In the genomic region with DNA sequence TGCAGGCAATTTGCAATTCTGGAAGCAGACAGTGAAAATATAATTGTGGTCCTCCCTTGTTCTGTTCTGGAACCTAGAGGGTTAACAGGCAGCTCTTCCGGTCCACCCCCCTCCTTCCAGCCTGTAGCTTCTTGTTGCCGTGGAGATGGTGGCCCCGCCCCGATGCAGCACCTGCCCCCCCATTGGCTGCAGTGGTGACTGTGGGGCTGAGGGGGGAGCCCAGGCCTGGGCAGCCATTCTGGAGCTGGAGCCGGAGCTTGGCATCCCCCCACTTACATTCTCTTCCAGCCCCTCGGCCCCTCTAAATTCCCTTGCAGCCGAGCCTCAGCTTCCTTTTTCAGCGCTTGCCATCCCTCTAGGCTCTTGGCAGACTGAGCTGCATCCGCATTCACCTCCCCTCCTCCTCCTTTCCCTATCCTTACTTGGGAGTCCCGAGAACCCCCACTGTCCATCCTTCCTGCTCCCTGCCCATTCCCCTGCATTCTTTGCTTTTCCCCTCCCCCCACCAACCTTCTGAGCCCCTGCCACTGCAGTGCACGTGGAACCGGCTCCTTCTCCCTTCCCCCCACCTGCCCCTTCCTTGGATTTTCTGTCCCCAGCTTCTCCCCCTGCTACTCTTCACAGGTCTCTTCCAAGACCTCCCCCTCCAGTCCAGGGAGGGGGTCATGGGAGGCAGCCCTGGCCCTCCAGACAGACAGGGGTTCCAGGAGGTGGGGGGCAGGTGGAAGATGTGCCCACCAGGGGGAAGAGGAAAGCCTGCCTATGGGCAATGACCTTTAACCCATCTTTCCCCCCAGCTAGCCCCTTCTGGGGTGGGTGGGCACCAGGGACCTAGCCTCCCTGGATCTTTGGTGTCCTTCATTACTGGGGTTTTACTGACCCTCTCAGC, we compare ENCODE assay signal across 8 cellular contexts. TPM values are rescaled to one million over a fixed set of nuclear protein-coding genes. Genes with fewer than 3 reads are reported as not detected.
DNase-seq lines count a peak whose midpoint lies in the region; ATAC-seq, FAIRE-seq and TF ChIP-seq lines count a peak whose summit lies in the region.

No MANE protein-coding gene starts in this region.

- H3K36me3 ChIP-seq in muscle layer of colon (ENCODE audit: insufficient read depth, low read length): peaks cover 13% of the 10 kb centered on the region

- WGBS in A549 (ENCODE audit: missing lambda C conversion rate): 13% methylated on average over 7 of the region's 12 CpGs

- no peak for TF ChIP-seq POLR2A in A549 (IDR thresholded peaks at IDR 0.05; ENCODE audit: low read length)

- H3K27me3 ChIP-seq in muscle layer of colon (ENCODE audit: control insufficient read depth in 1 of 2, insufficient read depth in 2 of 2, low read length in 2 of 2): no peaks in the 10 kb centered on the region

- TF ChIP-seq RAD21 in A549 (conservative IDR thresholded peaks at IDR 0.05 in 1 of 2, IDR thresholded peaks at IDR 0.05 in 1 of 2): no peak

- ATAC-seq in A549 (peak in 1 of 2 experiments; percentile 71; a peak in 3 of 6 replicates), GM18511 (IDR thresholded peaks at IDR 0.05; ENCODE audit: unreplicated experiment) (peak; percentile 64), GM21576 (IDR thresholded peaks at IDR 0.05; ENCODE audit: unreplicated experiment) (no peak)

- CTCF ChIA-PET in A549 (lab: Yijun Ruan, JAX): interaction anchor here (0.6 kb wide), 1 partner anchor 33 kb away, joined by 3 read pairs; no protein-coding TSS in a partner anchor

- H3K9me3 ChIP-seq in A549 (no peaks in the 10 kb centered on the region), muscle layer of colon (ENCODE audit: low read length) (no peaks in the 10 kb centered on the region)

- H3K4me1 ChIP-seq in A549: peaks cover 39% of the 10 kb centered on the region
- H3K4me1 ChIP-seq in muscle layer of colon (ENCODE audit: insufficient read depth, low read length): peaks cover 62% of the 10 kb centered on the region

- POLR2A ChIA-PET in A549 (lab: Yijun Ruan, JAX): interaction anchor here (0.7 to 2.7 kb wide), 3 partner anchors 11 to 190 kb away, joined by 3 to 11 read pairs (median 3); a partner anchor contains a TSS

- H3K27ac ChIP-seq in A549 (peak overlapping the region; percentile 38 to 80; a peak in 4 of 6 replicates), muscle layer of colon (ENCODE audit: low read depth, low read length) (peak overlapping the region; percentile 82)

- no peak for TF ChIP-seq CTCF in A549 (IDR thresholded peaks at IDR 0.05)

- H3K4me2 ChIP-seq in A549: peak overlapping the region; percentile 68

- no peak for FAIRE-seq in A549 (lab: Jason Lieb, UNC)

- peak overlapping the region; percentile 15 for H3K9ac ChIP-seq in muscle layer of colon (ENCODE audit: low read length)

- TF ChIP-seq EP300 in A549 (IDR thresholded peaks at IDR 0.05): no peak

- H3K4me3 ChIP-seq in A549 (peak overlapping the region; percentile 12; the same call in 2 of the 3 replicates), muscle layer of colon (ENCODE audit: low read depth in 1 of 2, low read length in 2 of 2) (peak overlapping the region in 1 of 2 donors; percentile 32)

- DNase-seq in A549 (ENCODE audit: low read depth in 1 of 2, low spot score in 1 of 2) (peak; percentile 62 to 81), NCI-H2227 treated with DMSO at 0.1 percent for 48 hours (lab: John Stamatoyannopoulos, UW) (peak; percentile 85)
- peak; percentile 71 for DNase-seq in activated CD4-positive, alpha-beta T cell treated with anti-CD3 and anti-CD28 coated beads, Interleukin-2, amount 50 U/mL, for 4 hours
- peak; percentile 80 for DNase-seq in effector CD8-positive, alpha-beta T cell (lab: John Stamatoyannopoulos, UW)
- DNase-seq in stimulated activated naive CD4-positive, alpha-beta T cell treated with Interleukin-2 at 50 U/mL for 16 hours (lab: John Stamatoyannopoulos, UW): peak; percentile 66

TF ChIP-seq in A549, 52 proteins besides CTCF, POLR2A, EP300 and RAD21:
- TF ChIP-seq TFCP2L1 (CRISPR knock-in tag; IDR thresholded peaks at IDR 0.05) (no peak), FOXS1 (CRISPR knock-in tag; IDR thresholded peaks at IDR 0.05) (no peak), POLR2AphosphoS2 (conservative IDR thresholded peaks at IDR 0.05; ENCODE audit: low read length) (no peak), HOXB13 (CRISPR knock-in tag; IDR thresholded peaks at IDR 0.05; ENCODE audit: low read depth) (no peak), ZSCAN20 (CRISPR knock-in tag; IDR thresholded peaks at IDR 0.05) (no peak), SMC3 (IDR thresholded peaks at IDR 0.05) (no peak)
- TF ChIP-seq, protein P1, sequence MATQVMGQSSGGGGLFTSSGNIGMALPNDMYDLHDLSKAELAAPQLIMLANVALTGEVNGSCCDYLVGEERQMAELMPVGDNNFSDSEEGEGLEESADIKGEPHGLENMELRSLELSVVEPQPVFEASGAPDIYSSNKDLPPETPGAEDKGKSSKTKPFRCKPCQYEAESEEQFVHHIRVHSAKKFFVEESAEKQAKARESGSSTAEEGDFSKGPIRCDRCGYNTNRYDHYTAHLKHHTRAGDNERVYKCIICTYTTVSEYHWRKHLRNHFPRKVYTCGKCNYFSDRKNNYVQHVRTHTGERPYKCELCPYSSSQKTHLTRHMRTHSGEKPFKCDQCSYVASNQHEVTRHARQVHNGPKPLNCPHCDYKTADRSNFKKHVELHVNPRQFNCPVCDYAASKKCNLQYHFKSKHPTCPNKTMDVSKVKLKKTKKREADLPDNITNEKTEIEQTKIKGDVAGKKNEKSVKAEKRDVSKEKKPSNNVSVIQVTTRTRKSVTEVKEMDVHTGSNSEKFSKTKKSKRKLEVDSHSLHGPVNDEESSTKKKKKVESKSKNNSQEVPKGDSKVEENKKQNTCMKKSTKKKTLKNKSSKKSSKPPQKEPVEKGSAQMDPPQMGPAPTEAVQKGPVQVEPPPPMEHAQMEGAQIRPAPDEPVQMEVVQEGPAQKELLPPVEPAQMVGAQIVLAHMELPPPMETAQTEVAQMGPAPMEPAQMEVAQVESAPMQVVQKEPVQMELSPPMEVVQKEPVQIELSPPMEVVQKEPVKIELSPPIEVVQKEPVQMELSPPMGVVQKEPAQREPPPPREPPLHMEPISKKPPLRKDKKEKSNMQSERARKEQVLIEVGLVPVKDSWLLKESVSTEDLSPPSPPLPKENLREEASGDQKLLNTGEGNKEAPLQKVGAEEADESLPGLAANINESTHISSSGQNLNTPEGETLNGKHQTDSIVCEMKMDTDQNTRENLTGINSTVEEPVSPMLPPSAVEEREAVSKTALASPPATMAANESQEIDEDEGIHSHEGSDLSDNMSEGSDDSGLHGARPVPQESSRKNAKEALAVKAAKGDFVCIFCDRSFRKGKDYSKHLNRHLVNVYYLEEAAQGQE (IDR thresholded peaks at IDR 0.05): no peak
- TF ChIP-seq, protein P2, sequence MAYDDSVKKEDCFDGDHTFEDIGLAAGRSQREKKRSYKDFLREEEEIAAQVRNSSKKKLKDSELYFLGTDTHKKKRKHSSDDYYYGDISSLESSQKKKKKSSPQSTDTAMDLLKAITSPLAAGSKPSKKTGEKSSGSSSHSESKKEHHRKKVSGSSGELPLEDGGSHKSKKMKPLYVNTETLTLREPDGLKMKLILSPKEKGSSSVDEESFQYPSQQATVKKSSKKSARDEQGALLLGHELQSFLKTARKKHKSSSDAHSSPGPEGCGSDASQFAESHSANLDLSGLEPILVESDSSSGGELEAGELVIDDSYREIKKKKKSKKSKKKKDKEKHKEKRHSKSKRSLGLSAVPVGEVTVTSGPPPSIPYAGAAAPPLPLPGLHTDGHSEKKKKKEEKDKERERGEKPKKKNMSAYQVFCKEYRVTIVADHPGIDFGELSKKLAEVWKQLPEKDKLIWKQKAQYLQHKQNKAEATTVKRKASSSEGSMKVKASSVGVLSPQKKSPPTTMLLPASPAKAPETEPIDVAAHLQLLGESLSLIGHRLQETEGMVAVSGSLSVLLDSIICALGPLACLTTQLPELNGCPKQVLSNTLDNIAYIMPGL (CRISPR knock-in tag; IDR thresholded peaks at IDR 0.05; ENCODE audit: borderline replicate concordance): no peak

RNA-seq across cellular contexts. Expression of a gene that starts 11.4 kb away (rescaled TPM):
- 2.2 and 3.6 TPM in 2 replicates for polyA plus RNA-seq in A549 (2011; rRNA removed)
- polyA plus RNA-seq in A549 (2012; cell fraction: cytosol; rRNA removed): 3.3 and 4.1 TPM in 2 replicates
- polyA plus RNA-seq in A549 (2012; cell fraction: nucleus; rRNA removed): 15.8 and 16.4 TPM in 2 replicates
- 6.9 to 10.8 TPM (median 9.2 TPM) in 3 replicates for polyA plus RNA-seq in A549 (2017; fragmentation: RNase III; extraction: RNeasy Plus Mini Kit Qiagen cat#74134 plus additional on column Dnase treatment)
- polyA minus RNA-seq in A549 (2011; rRNA and poly(A)+ RNA removed): 1.5 and 2.3 TPM in 2 replicates

RNA-seq across cellular contexts. Expression of a gene that starts 13.3 kb away (rescaled TPM):
- polyA plus RNA-seq in A549 (2011; rRNA removed): 98.9 and 106 TPM in 2 replicates
- 203 and 209 TPM in 2 replicates for polyA plus RNA-seq in A549 (2012; cell fraction: cytosol; rRNA removed)
- polyA plus RNA-seq in A549 (2012; cell fraction: nucleus; rRNA removed): 194 and 236 TPM in 2 replicates
- polyA plus RNA-seq in A549 (2017; fragmentation: RNase III; extraction: RNeasy Plus Mini Kit Qiagen cat#74134 plus additional on column Dnase treatment): 171 to 175 TPM (median 172 TPM) in 3 replicates
- 52.4 and 69.0 TPM in 2 replicates for polyA minus RNA-seq in A549 (2011; rRNA and poly(A)+ RNA removed)

RNA-seq across cellular contexts. Expression of a gene that starts 20.4 kb away (rescaled TPM):
- 14.0 and 21.2 TPM in 2 replicates for polyA plus RNA-seq in A549 (2011; rRNA removed)
- 16.8 and 18.5 TPM in 2 replicates for polyA plus RNA-seq in A549 (2012; cell fraction: cytosol; rRNA removed)
- 69.5 and 80.6 TPM in 2 replicates for polyA plus RNA-seq in A549 (2012; cell fraction: nucleus; rRNA removed)
- polyA plus RNA-seq in A549 (2017; fragmentation: RNase III; extraction: RNeasy Plus Mini Kit Qiagen cat#74134 plus additional on column Dnase treatment): 16.6 to 21.6 TPM (median 21.4 TPM) in 3 replicates
- 10.6 and 13.2 TPM in 2 replicates for polyA minus RNA-seq in A549 (2011; rRNA and poly(A)+ RNA removed)

RNA-seq across cellular contexts. Expression of a gene that starts 23.1 kb away (rescaled TPM):
- polyA plus RNA-seq in A549 (2011; rRNA removed): 6.9 and 9.5 TPM in 2 replicates
- polyA plus RNA-seq in A549 (2012; cell fraction: cytosol; rRNA removed): 3.2 and 4.1 TPM in 2 replicates
- polyA plus RNA-seq in A549 (2012; cell fraction: nucleus; rRNA removed): 7.9 and 9.2 TPM in 2 replicates
- 9.1 to 9.9 TPM (median 9.5 TPM) in 3 replicates for polyA plus RNA-seq in A549 (2017; fragmentation: RNase III; extraction: RNeasy Plus Mini Kit Qiagen cat#74134 plus additional on column Dnase treatment)
- 13.9 and 18.0 TPM in 2 replicates for polyA minus RNA-seq in A549 (2011; rRNA and poly(A)+ RNA removed)

RNA-seq across cellular contexts. Expression of a gene that starts 39.6 kb away (rescaled TPM):
- polyA plus RNA-seq in A549 (2011; rRNA removed) (23.0 and 23.9 TPM in 2 replicates), A549 (2017; fragmentation: RNase III; extraction: RNeasy Plus Mini Kit Qiagen cat#74134 plus additional on column Dnase treatment) (29.1 to 33.7 TPM (median 30.5 TPM) in 3 replicates)
- polyA plus RNA-seq in A549 (2012; cell fraction: cytosol; rRNA removed): 46.2 and 51.0 TPM in 2 replicates
- polyA plus RNA-seq in A549 (2012; cell fraction: nucleus; rRNA removed): 75.5 and 83.0 TPM in 2 replicates
- polyA minus RNA-seq in A549 (2011; rRNA and poly(A)+ RNA removed): 33.4 TPM in 2 replicates
